1 cellular context compared by ENCODE assay signal in genomic region chr16:4537376-4538066, GRCh38.
TF ChIP-seq lines count a peak whose summit lies in the region.

No MANE protein-coding gene starts in this region.

TF ChIP-seq in IMR-90, 13 proteins besides CTCF, POLR2A, EP300 and RAD21:
- no peak for TF ChIP-seq CEBPB (IDR thresholded peaks at IDR 0.05; ENCODE audit: low read depth, low read length)
- TF ChIP-seq ELK1 (IDR thresholded peaks at IDR 0.05; ENCODE audit: borderline replicate concordance, low read depth, low read length) = no peak
- no peak for TF ChIP-seq MXI1 (IDR thresholded peaks at IDR 0.05; ENCODE audit: borderline replicate concordance, low read depth, low read length)
- no peak for TF ChIP-seq FOS (IDR thresholded peaks at IDR 0.05; ENCODE audit: low read depth, low read length)
- TF ChIP-seq MAZ (IDR thresholded peaks at IDR 0.05; ENCODE audit: borderline replicate concordance, low read depth, low read length) = no peak
